ENCODE assay signal across 15 cellular contexts in genomic region chr3:113140876-113141275, GRCh38.
DNase-seq lines count a peak whose midpoint lies in the region; ATAC-seq, FAIRE-seq and TF ChIP-seq lines count a peak whose summit lies in the region.
"Had no signal": no experiment of that assay in that cellular context is flagged by ENCODE, and none has a peak within 500 bp of the region (broad histone marks: within the 10 kb centered on the region; RNA-seq: fewer than 3 reads in every experiment).

No MANE protein-coding gene starts in this region.

- H3K14ac ChIP-seq in IMR-90 (replicated peaks; ENCODE audit: low read depth, low read length), result no peak overlapping the region

- no peak overlapping the region for H4K5ac ChIP-seq in IMR-90 (ENCODE audit: low read depth, low read length)

- no peak for FAIRE-seq in astrocyte (lab: Jason Lieb, UNC)
- FAIRE-seq: A204.1, colon, islet of Langerhans had no signal

- no peak overlapping the region for H3K4ac ChIP-seq in IMR-90 (ENCODE audit: low read depth, low read length)

- H3K9me3 Mint-ChIP-seq in astrocyte (ENCODE audit: unreplicated experiment) (no peaks in the 10 kb centered on the region), neural progenitor cell (peaks cover 32% of the 10 kb centered on the region), progenitor cell of endocrine pancreas (ENCODE audit: low read depth) (peaks cover 6% of the 10 kb centered on the region)

- H3K36me3 ChIP-seq in IMR-90 (ENCODE audit: control insufficient read depth, insufficient read depth, low read length) (no peaks in the 10 kb centered on the region), astrocyte (ENCODE audit: insufficient read depth, low read length) (no peaks in the 10 kb centered on the region), neural progenitor cell (peaks cover 4% of the 10 kb centered on the region)
- H3K36me3 ChIP-seq: transverse colon had no signal

- no peaks in the 10 kb centered on the region for H4K20me1 ChIP-seq in IMR-90 (ENCODE audit: insufficient read depth, low read length)
- H4K20me1 ChIP-seq in astrocyte (ENCODE audit: insufficient read depth, low read length), result no peaks in the 10 kb centered on the region
- no peaks in the 10 kb centered on the region for H4K20me1 ChIP-seq in neural progenitor cell (ENCODE audit: low read depth)

- H3K27me3 Mint-ChIP-seq in astrocyte (ENCODE audit: low read depth, unreplicated experiment) (peaks cover 3% of the 10 kb centered on the region), neural progenitor cell (ENCODE audit: insufficient read depth, low read depth) (peaks cover 7% of the 10 kb centered on the region), progenitor cell of endocrine pancreas (peaks cover 3% of the 10 kb centered on the region)

- 83% methylated on average over 1 of the region's 2 CpGs; no CpG with 5 or more reads in 1 of the 2 experiments for WGBS in IMR-90 (ENCODE audit: extremely low coverage in 2 of 2, insufficient read length in 1 of 2), 2 experiments

- no peak overlapping the region for H3K27ac ChIP-seq in IMR-90 (ENCODE audit: insufficient read depth, low read length)
- no peak overlapping the region for H3K27ac ChIP-seq in astrocyte (ENCODE audit: low read depth, low read length)
- no peak overlapping the region for H3K27ac ChIP-seq in neural progenitor cell
- H3K27ac ChIP-seq: transverse colon had no signal

- BruUV-seq in IMR-90 (replicated peaks; lab: Mats Ljungman, UMichigan), result no TSS peak

- no peak overlapping the region for H4K91ac ChIP-seq in IMR-90 (ENCODE audit: insufficient read depth, low read depth, low read length)

- H3K9me1 ChIP-seq in IMR-90 (ENCODE audit: insufficient read depth, low read length), result no peaks in the 10 kb centered on the region

- in situ Hi-C loops in IMR-90 (cut with MboI; ENCODE audit: low sequenced_read_pairs), result no loop called here

- no peak overlapping the region for H3K18ac ChIP-seq in IMR-90 (ENCODE audit: low read depth, low read length)

- no peak overlapping the region for H3K4me3 ChIP-seq in IMR-90 (ENCODE audit: insufficient read depth, low read depth, low read length)
- H3K4me3 ChIP-seq in astrocyte (ENCODE audit: insufficient read depth, low read depth, low read length), result no peak overlapping the region
- no peak overlapping the region for H3K4me3 ChIP-seq in neural progenitor cell
- H3K4me3 ChIP-seq: transverse colon had no signal

- H3K9me3 ChIP-seq in IMR-90 (ENCODE audit: control insufficient read depth, insufficient read depth, low read length) (no peaks in the 10 kb centered on the region), astrocyte (ENCODE audit: insufficient read depth, low read depth, low read length) (no peaks in the 10 kb centered on the region), neural progenitor cell (ENCODE audit: low read depth) (peaks cover 8% of the 10 kb centered on the region)
- H3K9me3 ChIP-seq: transverse colon had no signal

- H3K36me3 Mint-ChIP-seq in astrocyte (ENCODE audit: low read depth, unreplicated experiment), result no peaks in the 10 kb centered on the region
- H3K36me3 Mint-ChIP-seq in neural progenitor cell, result peaks cover 9% of the 10 kb centered on the region
- no peaks in the 10 kb centered on the region for H3K36me3 Mint-ChIP-seq in progenitor cell of endocrine pancreas (ENCODE audit: insufficient read depth)

- H3K23ac ChIP-seq in IMR-90 (ENCODE audit: low read depth, low read length), result no peak overlapping the region; the same call in 1 of the 2 replicates

- H2BK120ac ChIP-seq in IMR-90 (ENCODE audit: low read depth, low read length), result no peak overlapping the region

- no peaks in the 10 kb centered on the region for H3K4me1 ChIP-seq in IMR-90 (ENCODE audit: control insufficient read depth, insufficient read depth, low read length)
- H3K4me1 ChIP-seq in astrocyte (ENCODE audit: insufficient read depth, low read length), result no peaks in the 10 kb centered on the region
- peaks cover 7% of the 10 kb centered on the region for H3K4me1 ChIP-seq in neural progenitor cell

- no peak for TF ChIP-seq RAD21 in IMR-90 (IDR thresholded peaks at IDR 0.05; ENCODE audit: low read length)

- no peak overlapping the region for H2BK5ac ChIP-seq in IMR-90 (ENCODE audit: low read depth, low read length, poor library complexity, severe bottlenecking)

- H4K8ac ChIP-seq in IMR-90 (ENCODE audit: low read depth in 2 of 2, low read length in 2 of 2), result no peak overlapping the region

- H3K79me1 ChIP-seq in IMR-90 (ENCODE audit: low read depth in 1 of 2, low read length in 2 of 2), result no peaks in the 10 kb centered on the region

- ATAC-seq in IMR-90 (ENCODE audit: low read depth) (no peak), GM18861 (IDR thresholded peaks at IDR 0.05; ENCODE audit: unreplicated experiment) (no peak)

- H2AK5ac ChIP-seq in IMR-90 (ENCODE audit: low read depth, low read length), result no peak overlapping the region

- H3K4me1 Mint-ChIP-seq in astrocyte (ENCODE audit: low read depth, unreplicated experiment), result peaks cover 5% of the 10 kb centered on the region
- H3K4me1 Mint-ChIP-seq in neural progenitor cell, result peaks cover 4% of the 10 kb centered on the region
- peaks cover 3% of the 10 kb centered on the region for H3K4me1 Mint-ChIP-seq in progenitor cell of endocrine pancreas (ENCODE audit: low read depth)

- dilution Hi-C loops in IMR-90 (cut with HindIII; ENCODE audit: low sequenced_read_pairs, unreplicated experiment), result no loop called here

- H3K9ac ChIP-seq in IMR-90 (ENCODE audit: low read depth, low read length) (no peak overlapping the region), astrocyte (ENCODE audit: low read length) (no peak overlapping the region), neural progenitor cell (no peak overlapping the region)

- no peak overlapping the region for H2AFZ ChIP-seq in IMR-90 (replicated peaks; ENCODE audit: low read length, poor library complexity)
- no peak overlapping the region for H2AFZ ChIP-seq in astrocyte (ENCODE audit: low read depth, low read length)
- H2AFZ ChIP-seq in neural progenitor cell (replicated peaks), result no peak overlapping the region

- H3K4me2 ChIP-seq in IMR-90 (ENCODE audit: low read depth, low read length), result no peak overlapping the region
- no peak overlapping the region for H3K4me2 ChIP-seq in astrocyte (ENCODE audit: low read length)
- no peak overlapping the region for H3K4me2 ChIP-seq in neural progenitor cell

- no peak for TF ChIP-seq POLR2A in IMR-90 (IDR thresholded peaks at IDR 0.05; ENCODE audit: low read depth, low read length)

- peaks cover 16% of the 10 kb centered on the region for H3K27me3 ChIP-seq in IMR-90 (ENCODE audit: control insufficient read depth, insufficient read depth, low read length)
- H3K27me3 ChIP-seq in astrocyte (ENCODE audit: insufficient read depth, low read length), result peaks cover 5% of the 10 kb centered on the region
- H3K27me3 ChIP-seq in neural progenitor cell, result no peaks in the 10 kb centered on the region
- H3K27me3 ChIP-seq: transverse colon had no signal

- no peak overlapping the region for H2AK9ac ChIP-seq in IMR-90 (replicated peaks; ENCODE audit: low read depth, low read length, poor library complexity)

- CTCF ChIA-PET in IMR-90 (lab: Yijun Ruan, JAX), result no interaction called here

- H3K56ac ChIP-seq in IMR-90 (ENCODE audit: extremely low read depth, insufficient read depth, low read length), result no peak overlapping the region

- H3F3A ChIP-seq in neural progenitor cell (ENCODE audit: low read depth), result peaks cover 6% of the 10 kb centered on the region

- POLR2A ChIA-PET in IMR-90 (lab: Charles Lee; ENCODE audit: unreplicated experiment), result no interaction called here

- no peak overlapping the region for H2BK15ac ChIP-seq in IMR-90 (ENCODE audit: low read depth, low read length)

- peak; percentile 66 for DNase-seq in SIG-M5 treated with dmso at 0.1 percent for 504 hours (lab: John Stamatoyannopoulos, UW; ENCODE audit: unreplicated experiment)
- DNase-seq in SIG-M5 (lab: John Stamatoyannopoulos, UW), result no peak
- DNase-seq in IMR-90, result peak; percentile 10
- DNase-seq in astrocyte (ENCODE audit: low read depth), result peak; percentile 58
- no peak for DNase-seq in neural progenitor cell (ENCODE audit: low spot score)
- DNase-seq in AML-193 (lab: John Stamatoyannopoulos, UW), result no peak
- no peak for DNase-seq in progenitor cell of endocrine pancreas (ENCODE audit: low spot score, unreplicated experiment)
- DNase-seq: activated naive CD4-positive, alpha-beta T cell treated with anti-CD3 and anti-CD28 coated beads, Interleukin-2, amount 50 U/mL, for 16 hours; Calu3; NCI-H187; transverse colon had no signal

- H2BK20ac ChIP-seq in IMR-90 (ENCODE audit: low read depth, low read length), result no peak overlapping the region

- H3K4me3 Mint-ChIP-seq in astrocyte (ENCODE audit: unreplicated experiment), result no peak overlapping the region
- peak overlapping the region; percentile 37 for H3K4me3 Mint-ChIP-seq in neural progenitor cell
- H3K4me3 Mint-ChIP-seq in progenitor cell of endocrine pancreas (ENCODE audit: low read depth), result no peak overlapping the region

- TF ChIP-seq CTCF in IMR-90 (conservative IDR thresholded peaks at IDR 0.05; ENCODE audit: low read depth, low read length) (no peak), astrocyte (IDR thresholded peaks at IDR 0.05; ENCODE audit: insufficient read depth, low read depth, low read length) (no peak), neural progenitor cell (IDR thresholded peaks at IDR 0.05) (no peak), progenitor cell of endocrine pancreas (IDR thresholded peaks at IDR 0.05; ENCODE audit: unreplicated experiment) (no peak)

- intact Hi-C loops in IMR-90 (cut with micrococcal nuclease), result no loop called here

- peak overlapping the region; percentile 10 for H3K27ac Mint-ChIP-seq in astrocyte (ENCODE audit: unreplicated experiment)
- H3K27ac Mint-ChIP-seq in neural progenitor cell, result peak overlapping the region; percentile 88
- no peak overlapping the region for H3K27ac Mint-ChIP-seq in progenitor cell of endocrine pancreas

- H3K79me2 ChIP-seq in astrocyte (ENCODE audit: insufficient read depth, low read length) (no peaks in the 10 kb centered on the region), neural progenitor cell (ENCODE audit: low read depth) (no peaks in the 10 kb centered on the region)

TF ChIP-seq in IMR-90, 13 proteins besides CTCF, POLR2A, EP300 and RAD21 (continues in another document):
- no peak for TF ChIP-seq BHLHE40 (IDR thresholded peaks at IDR 0.05; ENCODE audit: low read depth, low read length)
- TF ChIP-seq MAZ (IDR thresholded peaks at IDR 0.05; ENCODE audit: borderline replicate concordance, low read depth, low read length), result no peak
- TF ChIP-seq FOS (IDR thresholded peaks at IDR 0.05; ENCODE audit: low read depth, low read length), result no peak
- no peak for TF ChIP-seq CHD1 (IDR thresholded peaks at IDR 0.05; ENCODE audit: low read depth, low read length)
- no peak for TF ChIP-seq MXI1 (IDR thresholded peaks at IDR 0.05; ENCODE audit: borderline replicate concordance, low read depth, low read length)
- no peak for TF ChIP-seq NFE2L2 (IDR thresholded peaks at IDR 0.05; ENCODE audit: low read depth, low read length)

Comparison
In these comparisons a context has a peak if more than half of its experiments do, and no peak if none do; other contexts are left out.
1. DNase-seq: peak in SIG-M5 treated with dmso at 0.1 percent for 504 hours (single experiment), IMR-90 (single experiment) and astrocyte (single experiment); none in SIG-M5 (single experiment), neural progenitor cell (single experiment), AML-193 (0 of 2) and progenitor cell of endocrine pancreas (single experiment).